ENCODE assay signal across 8 cellular contexts in the genomic region with DNA sequence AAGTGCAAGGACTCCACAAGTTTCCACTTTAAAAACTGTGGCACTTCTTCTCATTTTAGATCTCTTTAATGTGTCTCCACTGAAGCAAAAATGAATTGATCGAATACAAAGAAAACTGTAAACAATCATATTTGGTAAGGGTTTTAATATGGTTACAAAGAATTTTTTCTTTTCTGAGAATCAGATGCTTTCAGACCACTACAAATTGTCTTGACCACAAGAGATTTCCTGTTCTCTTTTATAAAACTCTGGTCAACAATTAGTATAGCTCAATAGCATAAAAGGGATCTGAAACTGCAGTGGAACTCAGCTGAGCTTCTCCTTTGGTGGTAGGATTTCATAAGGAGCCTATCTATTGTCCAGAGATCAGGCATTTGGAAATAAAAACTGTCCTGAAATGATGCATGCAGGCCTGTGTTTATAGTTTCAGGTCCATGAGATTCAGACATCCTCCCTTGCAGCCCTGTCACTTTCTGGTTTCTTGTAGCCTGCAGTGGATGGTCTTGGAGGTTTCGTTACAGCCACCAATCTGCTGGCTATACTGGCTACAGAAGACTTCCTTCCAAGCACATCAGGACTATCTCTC.
DNase-seq lines count a peak whose midpoint lies in the region; ATAC-seq, FAIRE-seq and TF ChIP-seq lines count a peak whose summit lies in the region.

No MANE protein-coding gene starts in this region.

- peaks cover 8 to 82% (median 63%) of the 10 kb centered on the region in 11 experiments for H3K36me3 ChIP-seq in BLaER1 treated with 17β-estradiol and CSF1 and Interleukin-3, amounts not matched to agents 10 nM and 100 nM
- H3K36me3 ChIP-seq in tibial artery (no peaks in the 10 kb centered on the region), MG63 (peaks cover 13% of the 10 kb centered on the region; the same call in 1 of the 2 replicates)

- ATAC-seq in GM19395 (IDR thresholded peaks at IDR 0.05; ENCODE audit: unreplicated experiment) (peak; percentile 80), HG03378 (IDR thresholded peaks at IDR 0.05; ENCODE audit: unreplicated experiment) (peak; percentile 75)
- peak; percentile 40 for ATAC-seq in activated naive CD8-positive, alpha-beta T cell treated with anti-CD3 and anti-CD28 coated beads, Interleukin-2, amount 10 ng/mL, durations not matched to agents 7 days and 5 days (ENCODE audit: low read depth)

- FAIRE-seq in HTR-8/SVneo (lab: Jason Lieb, UNC): no peak

- peak overlapping the region; percentile 83 for H3K27ac Mint-ChIP-seq in activated naive CD8-positive, alpha-beta T cell treated with anti-CD3 and anti-CD28 coated beads, Interleukin-2, amount 10 ng/mL, durations not matched to agents 7 days and 5 days

- POLR2A ChIA-PET in activated naive CD8-positive, alpha-beta T cell treated with anti-CD3 and anti-CD28 coated beads, Interleukin-2, amount 10 ng/mL, durations not matched to agents 7 days and 5 days (lab: Charles Lee): interaction anchor here (0.6 to 2.5 kb wide), 8 partner anchors 9 to 131 kb away, joined by 3 to 22 read pairs (median 4); no protein-coding TSS in a partner anchor

- H3K9me3 ChIP-seq in BLaER1 treated with 17β-estradiol and CSF1 and Interleukin-3, amounts not matched to agents 10 nM and 100 nM (replicated peaks in 1 of 11): no peaks in the 10 kb centered on the region
- H3K9me3 ChIP-seq in tibial artery (no peaks in the 10 kb centered on the region), MG63 (no peaks in the 10 kb centered on the region)

- H3K27me3 Mint-ChIP-seq in activated naive CD8-positive, alpha-beta T cell treated with anti-CD3 and anti-CD28 coated beads, Interleukin-2, amount 10 ng/mL, durations not matched to agents 7 days and 5 days: no peaks in the 10 kb centered on the region

- H3K4me3 ChIP-seq in BLaER1 treated with 17β-estradiol and CSF1 and Interleukin-3, amounts not matched to agents 10 nM and 100 nM: peak overlapping the region in 7 of 10 experiments; percentile 4 to 50 (median 34); a peak in 8 of 20 replicates
- H3K4me3 ChIP-seq in tibial artery (no peak overlapping the region), MG63 (no peak overlapping the region)

- peak overlapping the region; percentile 66 to 97 (median 82) for H3K4me2 ChIP-seq in BLaER1 treated with 17β-estradiol and CSF1 and Interleukin-3, amounts not matched to agents 10 nM and 100 nM

- no peak for DNase-seq in activated naive CD8-positive, alpha-beta T cell treated with anti-CD3 and anti-CD28 coated beads, Interleukin-2, amount 10 ng/mL, durations not matched to agents 7 days and 5 days
- DNase-seq in tibial artery (no peak), NCI-H748 (lab: John Stamatoyannopoulos, UW; ENCODE audit: unreplicated experiment) (no peak), MG63 (no peak), HTR-8/SVneo (ENCODE audit: insufficient read length, low spot score) (no peak)

- peaks cover 74 to 89% (median 81%) of the 10 kb centered on the region in 10 experiments for H3K4me1 ChIP-seq in BLaER1 treated with 17β-estradiol and CSF1 and Interleukin-3, amounts not matched to agents 10 nM and 100 nM
- H3K4me1 ChIP-seq in tibial artery: peaks cover 0 to 30% (median 22%) of the 10 kb centered on the region in 4 donors

- H3K4me1 Mint-ChIP-seq in activated naive CD8-positive, alpha-beta T cell treated with anti-CD3 and anti-CD28 coated beads, Interleukin-2, amount 10 ng/mL, durations not matched to agents 7 days and 5 days: peaks cover 50% of the 10 kb centered on the region

- peaks cover 31% of the 10 kb centered on the region for H3K36me3 Mint-ChIP-seq in activated naive CD8-positive, alpha-beta T cell treated with anti-CD3 and anti-CD28 coated beads, Interleukin-2, amount 10 ng/mL, durations not matched to agents 7 days and 5 days

- H3K27me3 ChIP-seq in BLaER1 treated with 17β-estradiol and CSF1 and Interleukin-3, amounts not matched to agents 10 nM and 100 nM: no peaks in the 10 kb centered on the region
- H3K27me3 ChIP-seq in tibial artery: no peaks in the 10 kb centered on the region
- H3K27me3 ChIP-seq in MG63: no peaks in the 10 kb centered on the region

- peak overlapping the region; percentile 47 to 95 (median 80); a peak in 21 of 22 replicates for H3K27ac ChIP-seq in BLaER1 treated with 17β-estradiol and CSF1 and Interleukin-3, amounts not matched to agents 10 nM and 100 nM
- peak overlapping the region; percentile 88 to 93 for H3K27ac ChIP-seq in tibial artery

- peak overlapping the region; percentile 56 to 81 (median 68); a peak in 21 of 22 replicates for H3K9ac ChIP-seq in BLaER1 treated with 17β-estradiol and CSF1 and Interleukin-3, amounts not matched to agents 10 nM and 100 nM

- TF ChIP-seq CTCF in tibial artery (IDR thresholded peaks at IDR 0.05): no peak

- H4K20me1 ChIP-seq in BLaER1 treated with 17β-estradiol and CSF1 and Interleukin-3, amounts not matched to agents 10 nM and 100 nM: peaks cover 0 to 98% (median 30%) of the 10 kb centered on the region in 11 experiments; a peak in 14 of 22 replicates

- peak overlapping the region; percentile 60 for H3K4me3 Mint-ChIP-seq in activated naive CD8-positive, alpha-beta T cell treated with anti-CD3 and anti-CD28 coated beads, Interleukin-2, amount 10 ng/mL, durations not matched to agents 7 days and 5 days

- H3K9me3 Mint-ChIP-seq in activated naive CD8-positive, alpha-beta T cell treated with anti-CD3 and anti-CD28 coated beads, Interleukin-2, amount 10 ng/mL, durations not matched to agents 7 days and 5 days: no peaks in the 10 kb centered on the region

- intact Hi-C loops in tibial artery (cut with DNase I; ENCODE audit: low total_unique reads): no loop called here

Comparison
In these comparisons a context has a peak if more than half of its experiments do, and no peak if none do; other contexts are left out.
1. H3K4me3 ChIP-seq: peak in BLaER1 treated with 17β-estradiol and CSF1 and Interleukin-3, amounts not matched to agents 10 nM and 100 nM (7 of 10); none in tibial artery (0 of 2) and MG63 (single experiment).
2. Peak in every context shown above with its lines, with median percentiles within 50 percentile points of each other: ATAC-seq.